In genomic region chr17:65772989-65773388, GRCh38 we compare ENCODE assay signal across 26 cellular contexts.
"Had no signal": no experiment of that assay in that cellular context is flagged by ENCODE, and none has a peak within 500 bp of the region (broad histone marks: within the 10 kb centered on the region; RNA-seq: fewer than 3 reads in every experiment).

No MANE protein-coding gene starts in this region.

- H3K27ac Mint-ChIP-seq: activated naive CD4-positive, alpha-beta T cell treated with anti-CD3 and anti-CD28 coated beads for 36 hours; activated naive CD8-positive, alpha-beta T cell treated with anti-CD3 and anti-CD28 coated beads for 36 hours; mesothelial cell of epicardium; naive thymus-derived CD4-positive, alpha-beta T cell had no signal

- DNase-seq: activated CD4-positive, alpha-beta T cell treated with anti-CD3 and anti-CD28 coated beads for 48 hours; activated CD4-positive, alpha-beta T cell treated with anti-CD3 and anti-CD28 coated beads, Interleukin-2, amount 50 U/mL, for 48 hours; activated CD8-positive, alpha-beta memory T cell treated with anti-CD3 and anti-CD28 coated beads for 24 hours; activated effector memory CD4-positive, alpha-beta T cell treated with Interleukin-2 at 50 U/mL for 16 hours; activated naive CD4-positive, alpha-beta T cell treated with anti-CD3 and anti-CD28 coated beads for 36 hours; activated naive CD8-positive, alpha-beta T cell treated with anti-CD3 and anti-CD28 coated beads for 36 hours; adrenal gland; aorta; body of pancreas; cerebellar nuclear complex; colonic mucosa; effector CD8-positive, alpha-beta T cell; islet precursor cell; naive thymus-derived CD4-positive, alpha-beta T cell; posterior cingulate gyrus; right cardiac atrium; spleen; stimulated activated CD4-positive, alpha-beta T cell treated with anti-CD3 and anti-CD28 coated beads, Interleukin-2, amount 100 ng/mL, for 48 hours; stimulated activated naive CD4-positive, alpha-beta T cell treated with Interleukin-2 at 50 U/mL for 16 hours; T1000; WERI-Rb-1 had no signal

- H3K4me3 Mint-ChIP-seq: activated naive CD4-positive, alpha-beta T cell treated with anti-CD3 and anti-CD28 coated beads for 36 hours; activated naive CD8-positive, alpha-beta T cell treated with anti-CD3 and anti-CD28 coated beads for 36 hours; mesothelial cell of epicardium; naive thymus-derived CD4-positive, alpha-beta T cell had no signal

- ATAC-seq: activated CD4-positive, CD25-positive, alpha-beta regulatory T cell treated with anti-CD3 and anti-CD28 coated beads, Interleukin-2, amount 50 U/mL, for 24 hours; body of pancreas; gastroesophageal sphincter; naive thymus-derived CD4-positive, alpha-beta T cell; right cardiac atrium had no signal

- H3K27ac ChIP-seq: adrenal gland, body of pancreas, colonic mucosa, gastroesophageal sphincter, hepatocyte, spleen, tibial nerve, WERI-Rb-1 had no signal

- H3K9me3 Mint-ChIP-seq: activated naive CD4-positive, alpha-beta T cell treated with anti-CD3 and anti-CD28 coated beads for 36 hours; activated naive CD8-positive, alpha-beta T cell treated with anti-CD3 and anti-CD28 coated beads for 36 hours; mesothelial cell of epicardium; naive thymus-derived CD4-positive, alpha-beta T cell had no signal

- H3K36me3 Mint-ChIP-seq: activated naive CD8-positive, alpha-beta T cell treated with anti-CD3 and anti-CD28 coated beads for 36 hours; mesothelial cell of epicardium had no signal
